In genomic region chr15:52529289-52529929, GRCh38 we compare ENCODE assay signal across 8 cellular contexts.
DNase-seq lines count a peak whose midpoint lies in the region; ATAC-seq and TF ChIP-seq lines count a peak whose summit lies in the region.

No MANE protein-coding gene starts in this region.

- no peak for TF ChIP-seq EP300 in Ishikawa (IDR thresholded peaks at IDR 0.05; ENCODE audit: borderline replicate concordance)

- DNase-seq in DMS79 treated with DMSO at 0.1 percent for 48 hours (lab: John Stamatoyannopoulos, UW) (peak; percentile 13), DMS79 (lab: John Stamatoyannopoulos, UW) (no peak), activated T-cell treated with anti-CD3 and anti-CD28 coated beads for 48 hours (ENCODE audit: low read depth) (peak; percentile 8), fibroblast of pulmonary artery (ENCODE audit: low read depth) (no peak), pons (ENCODE audit: low spot score) (peak; percentile 41), SKM-1 (lab: John Stamatoyannopoulos, UW; ENCODE audit: unreplicated experiment) (no peak)

- peak overlapping the region; percentile 75 for H3K4me3 ChIP-seq in fibroblast of pulmonary artery (replicated peaks; ENCODE audit: low read depth, low read length)

- ATAC-seq in HG03520 (IDR thresholded peaks at IDR 0.05; ENCODE audit: unreplicated experiment): no peak

- TF ChIP-seq RAD21 in Ishikawa (IDR thresholded peaks at IDR 0.05; ENCODE audit: low read depth): no peak

- no peak for TF ChIP-seq CTCF in fibroblast of pulmonary artery (IDR thresholded peaks at IDR 0.05; ENCODE audit: low read length, missing control alignments)

TF ChIP-seq in Ishikawa, 13 proteins besides CTCF, POLR2A, EP300 and RAD21:
- TF ChIP-seq TEAD4 (IDR thresholded peaks at IDR 0.05) (no peak), ZBTB7A (IDR thresholded peaks at IDR 0.05; ENCODE audit: low read depth) (no peak), TCF12 (IDR thresholded peaks at IDR 0.05; ENCODE audit: low read depth) (no peak), EGR1 (IDR thresholded peaks at IDR 0.05) (no peak), FOXM1 (IDR thresholded peaks at IDR 0.05; ENCODE audit: borderline replicate concordance, low read depth) (no peak), MAX (IDR thresholded peaks at IDR 0.05) (0 out of 2 replicates have a peak, but pooled peaks have one; percentile 5), CEBPB (IDR thresholded peaks at IDR 0.05) (no peak)

Comparison
In these comparisons a context has a peak if more than half of its experiments do, and no peak if none do; other contexts are left out.
1. DNase-seq: peak in DMS79 treated with DMSO at 0.1 percent for 48 hours (single experiment), activated T-cell treated with anti-CD3 and anti-CD28 coated beads for 48 hours (single experiment) and pons (single experiment); none in DMS79 (single experiment), fibroblast of pulmonary artery (single experiment) and SKM-1 (single experiment).